ENCODE assay signal across 8 cellular contexts in the genomic region with DNA sequence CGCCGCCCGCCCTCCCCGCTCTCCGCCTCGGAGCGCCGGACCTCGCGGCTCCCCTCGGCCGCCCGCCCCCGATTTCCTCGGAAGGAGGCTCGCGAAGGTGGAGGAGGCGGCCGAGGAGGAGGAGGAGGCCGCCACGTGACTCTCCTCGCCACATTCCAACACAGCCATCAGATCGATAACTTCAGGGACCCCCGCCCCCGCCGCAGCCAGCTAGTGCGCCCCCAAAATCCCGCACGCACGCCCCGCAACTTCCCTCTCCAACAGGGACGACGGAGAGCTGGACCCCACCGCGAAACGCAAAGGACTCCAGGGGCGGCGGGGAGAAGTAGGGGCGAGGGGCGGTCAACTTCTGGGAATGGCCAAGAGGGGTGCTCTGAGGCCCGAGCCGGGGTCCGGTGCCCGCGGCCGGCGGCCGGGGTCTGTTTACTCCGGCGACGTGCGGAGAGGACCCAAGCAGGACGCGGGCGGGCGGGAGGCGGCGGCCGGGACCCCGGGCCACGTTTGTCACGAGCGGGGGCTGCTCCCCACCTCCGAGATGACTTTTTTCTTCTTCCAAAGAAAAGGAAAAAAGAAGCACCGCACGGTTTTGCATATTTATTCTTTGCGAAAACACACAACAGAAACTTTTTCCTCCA. TPM values are rescaled to one million over a fixed set of nuclear protein-coding genes. Genes with fewer than 3 reads are reported as not detected.
A peak's percentile ranks its signal among the peaks of the same experiment; 100 is the strongest.
DNase-seq lines count a peak whose midpoint lies in the region; ATAC-seq and TF ChIP-seq lines count a peak whose summit lies in the region.

No MANE protein-coding gene starts in this region.

- ATAC-seq in T-helper 17 cell, result no peak

- H3K4me1 Mint-ChIP-seq in T-helper 17 cell, result peaks cover 7% of the 10 kb centered on the region

- H3K27me3 Mint-ChIP-seq in T-helper 17 cell, result peaks cover 52% of the 10 kb centered on the region

- H3K9me3 ChIP-seq in T-helper 17 cell (ENCODE audit: control insufficient read depth, low read length, poor library complexity, severe bottlenecking), result no peaks in the 10 kb centered on the region

- in situ Hi-C loops in ACHN (cut with HindIII; ENCODE audit: low pct_ligation_motif_present, low pct_unique_long_range_greater_than_20kb, low sequenced_read_pairs), result no loop called here

- H3K36me3 Mint-ChIP-seq in T-helper 17 cell (ENCODE audit: low read depth), result peaks cover 4% of the 10 kb centered on the region

- H3K4me3 Mint-ChIP-seq in T-helper 17 cell, result peak overlapping the region; percentile 89

- peak; percentile 24 for DNase-seq in GM10266 (ENCODE audit: extremely low spot score)
- peak in 1 of 3 donors; percentile 12 for DNase-seq in T-helper 17 cell
- peak; percentile 20 for DNase-seq in fibroblast of peridontal ligament (ENCODE audit: extremely low read depth)
- DNase-seq in nucleus accumbens (lab: John Stamatoyannopoulos, UW), result peak in 34 of 56 donors; percentile 11 to 57 (median 30)
- no peak for DNase-seq in RPMI8226
- DNase-seq in HPDE6-E6E7 (ENCODE audit: extremely low spot score), result no peak
- no peak for DNase-seq in NCI-H2171 treated with DMSO at 0.1 percent for 48 hours (lab: John Stamatoyannopoulos, UW)
- no peak for DNase-seq in ACHN

- no peak for TF ChIP-seq CTCF in GM10266 (IDR thresholded peaks at IDR 0.05; ENCODE audit: control insufficient read depth, insufficient read depth, low read depth, missing control alignments)

- H3K27ac Mint-ChIP-seq in T-helper 17 cell, result no peak overlapping the region

RNA-seq across cellular contexts. Expression of a gene that starts 1.9 kb away (rescaled TPM):
- 1 to 10 TPM in 1 of 2 donors, not detected in 1; 1.1 TPM for total RNA-seq in T-helper 17 cell

Comparison
In these comparisons a context has a peak if more than half of its experiments do, and no peak if none do; other contexts are left out.
1. DNase-seq: peak in GM10266 (single experiment), fibroblast of peridontal ligament (single experiment) and nucleus accumbens (34 of 56); none in RPMI8226 (single experiment), HPDE6-E6E7 (single experiment), NCI-H2171 treated with DMSO at 0.1 percent for 48 hours (single experiment) and ACHN (single experiment).